Comparison of ENCODE assay signal across 7 cellular contexts in genomic region chr2:70149130-70149686, GRCh38. TPM values are rescaled to one million over a fixed set of nuclear protein-coding genes. Genes with fewer than 3 reads are reported as not detected.
DNase-seq lines count a peak whose midpoint lies in the region; ATAC-seq and TF ChIP-seq lines count a peak whose summit lies in the region.
"Not testable (repeated sequence)": the region's sequence is repeated elsewhere in the genome, so short reads cannot be mapped to it uniquely, and the experiment has no call there.

No MANE protein-coding gene starts in this region.

- H4K20me1 ChIP-seq in DND-41 (ENCODE audit: insufficient read depth, low read length); mammary epithelial cell (ENCODE audit: insufficient read depth, low read length): not testable (repeated sequence)

- H3K9ac ChIP-seq in DND-41 (ENCODE audit: low read depth, low read length); mammary epithelial cell (ENCODE audit: insufficient read depth, low read length): not testable (repeated sequence)

- DNase-seq in DND-41, result peak; percentile 47
- not testable (repeated sequence) for DNase-seq in activated CD8-positive, alpha-beta T cell treated with anti-CD3 and anti-CD28 coated beads, Interleukin-2, amount 10 ng/mL, durations not matched to agents 7 days and 5 days; mammary epithelial cell; natural killer cell
- DNase-seq in spleen, result peak; percentile 16
- DNase-seq in testis, result peak; percentile 68

- H3K4me1 ChIP-seq in DND-41 (ENCODE audit: insufficient read depth, low read length); spleen; testis: not testable (repeated sequence)
- H3K4me1 ChIP-seq in mammary epithelial cell (ENCODE audit: insufficient read depth, low read length), result peaks cover 15% of the 10 kb centered on the region

- POLR2A ChIA-PET in activated CD8-positive, alpha-beta T cell treated with anti-CD3 and anti-CD28 coated beads, Interleukin-2, amount 10 ng/mL, durations not matched to agents 7 days and 5 days (lab: Charles Lee), result not testable (repeated sequence)

- H3K27me3 Mint-ChIP-seq in activated CD8-positive, alpha-beta T cell treated with anti-CD3 and anti-CD28 coated beads, Interleukin-2, amount 10 ng/mL, durations not matched to agents 7 days and 5 days (ENCODE audit: low read depth); activated naive CD8-positive, alpha-beta T cell; natural killer cell (ENCODE audit: low read depth in 2 of 2): not testable (repeated sequence)

- CTCF ChIA-PET in activated CD8-positive, alpha-beta T cell treated with anti-CD3 and anti-CD28 coated beads, Interleukin-2, amount 10 ng/mL, durations not matched to agents 7 days and 5 days (lab: Charles Lee), result interaction anchor here (0.8 to 1.1 kb wide), 2 partner anchors 237 to 424 kb away, joined by 4 to 5 read pairs; no protein-coding TSS in a partner anchor
- CTCF ChIA-PET in mammary epithelial cell (lab: Charles Lee; ENCODE audit: low non-redundant PET), result not testable (repeated sequence)

- WGBS in mammary epithelial cell (ENCODE audit: low coverage, missing lambda C conversion rate), result 93% methylated on average over 16 of the region's 19 CpGs
- WGBS in spleen, 5 donors, result 91 to 96% (median 95%) methylated on average over 19 of the region's 19 CpGs
- whole genome bisulfite sequencing in testis, 2 donors, result 81 to 88% methylated on average over 19 of the region's 19 CpGs

- H3K9me3 Mint-ChIP-seq in activated CD8-positive, alpha-beta T cell treated with anti-CD3 and anti-CD28 coated beads, Interleukin-2, amount 10 ng/mL, durations not matched to agents 7 days and 5 days (ENCODE audit: insufficient read depth); activated naive CD8-positive, alpha-beta T cell (ENCODE audit: low read depth); natural killer cell: not testable (repeated sequence)

- peaks cover 32% of the 10 kb centered on the region for H3K4me1 Mint-ChIP-seq in activated CD8-positive, alpha-beta T cell treated with anti-CD3 and anti-CD28 coated beads, Interleukin-2, amount 10 ng/mL, durations not matched to agents 7 days and 5 days (ENCODE audit: low read depth)
- peaks cover 15% of the 10 kb centered on the region for H3K4me1 Mint-ChIP-seq in activated naive CD8-positive, alpha-beta T cell (ENCODE audit: low read depth)
- not testable (repeated sequence) for H3K4me1 Mint-ChIP-seq in natural killer cell

- not testable (repeated sequence) for H3K79me2 ChIP-seq in DND-41 (ENCODE audit: insufficient read depth, low read length); mammary epithelial cell (ENCODE audit: insufficient read depth, low read length)

- intact Hi-C loops in mammary epithelial cell (cut with micrococcal nuclease) (loop anchor here (10.0 kb wide), 1 partner anchor 324 kb away; the partner anchor contains the start of gene GMCL1), natural killer cell (cut with micrococcal nuclease) (loop anchor here (10.0 kb wide), 1 partner anchor 204 kb away; no protein-coding TSS in a partner anchor), spleen (cut with DNase I; ENCODE audit: low total_unique reads) (loop anchor here (5.0 kb wide), 1 partner anchor 33 kb away; no protein-coding TSS in a partner anchor)
- intact Hi-C loops in testis (cut with DNase I; ENCODE audit: low total_unique reads), result not testable (repeated sequence)

- not testable (repeated sequence) for H3K9me3 ChIP-seq in DND-41 (ENCODE audit: insufficient read depth, low read length, severe bottlenecking); mammary epithelial cell (replicated peaks; ENCODE audit: insufficient read depth, low read length); spleen; testis

- TSS peak; percentile 25 for BruUV-seq in mammary epithelial cell (replicated peaks; lab: Mats Ljungman, UMichigan)

- dilution Hi-C loops in mammary epithelial cell (cut with HindIII; ENCODE audit: low sequenced_read_pairs), result loop anchor here (10.0 kb wide), 2 partner anchors 66 to 204 kb away; no protein-coding TSS in a partner anchor

- H2AFZ ChIP-seq in DND-41 (ENCODE audit: low read depth, low read length); mammary epithelial cell (ENCODE audit: low read depth, low read length): not testable (repeated sequence)

- H3K27me3 ChIP-seq in DND-41 (ENCODE audit: insufficient read depth, low read length, poor library complexity); mammary epithelial cell (ENCODE audit: insufficient read depth, low read length); spleen (replicated peaks in 1 of 7); testis: not testable (repeated sequence)

- not testable (repeated sequence) for H3K4me3 Mint-ChIP-seq in activated CD8-positive, alpha-beta T cell treated with anti-CD3 and anti-CD28 coated beads, Interleukin-2, amount 10 ng/mL, durations not matched to agents 7 days and 5 days
- peak overlapping the region; percentile 1 for H3K4me3 Mint-ChIP-seq in activated naive CD8-positive, alpha-beta T cell
- H3K4me3 Mint-ChIP-seq in natural killer cell, result peak overlapping the region; percentile 9

- peaks cover 30% of the 10 kb centered on the region for H3K36me3 Mint-ChIP-seq in activated CD8-positive, alpha-beta T cell treated with anti-CD3 and anti-CD28 coated beads, Interleukin-2, amount 10 ng/mL, durations not matched to agents 7 days and 5 days (ENCODE audit: low read depth)
- H3K36me3 Mint-ChIP-seq in activated naive CD8-positive, alpha-beta T cell; natural killer cell: not testable (repeated sequence)

- in situ Hi-C loops in mammary epithelial cell (cut with MboI; ENCODE audit: low sequenced_read_pairs in 2 of 2), result loop anchor here in 1 of 2 donors (10.0 kb wide), 1 partner anchor 234 kb away; the partner anchor contains the start of gene MXD1

- not testable (repeated sequence) for TF ChIP-seq CTCF in DND-41 (IDR thresholded peaks at IDR 0.05; ENCODE audit: borderline replicate concordance, extremely low read depth, low read length, poor library complexity, severe bottlenecking); mammary epithelial cell (conservative IDR thresholded peaks at IDR 0.05 in 1 of 2, IDR thresholded peaks at IDR 0.05 in 1 of 2; ENCODE audit: extremely low read depth in 1 of 2, insufficient read depth in 1 of 2, low read depth in 1 of 2, low read length in 2 of 2); natural killer cell (IDR thresholded peaks at IDR 0.05); spleen (IDR thresholded peaks at IDR 0.05 in 8 of 11, conservative IDR thresholded peaks at IDR 0.05 in 3 of 11); testis (IDR thresholded peaks at IDR 0.05)

- H3K27ac ChIP-seq in DND-41 (ENCODE audit: low read length); mammary epithelial cell (ENCODE audit: insufficient read depth, low read depth, low read length); spleen; testis: not testable (repeated sequence)

- H3K4me3 ChIP-seq in DND-41 (ENCODE audit: low read depth in 1 of 2, low read length in 2 of 2); mammary epithelial cell (replicated peaks in 1 of 3; ENCODE audit: insufficient read depth in 1 of 3, low read depth in 2 of 3, low read length in 3 of 3); spleen; testis: not testable (repeated sequence)

- H3K36me3 ChIP-seq in DND-41 (ENCODE audit: insufficient read depth, low read length) (peaks cover 30% of the 10 kb centered on the region), spleen (peaks cover 0 to 45% (median 20%) of the 10 kb centered on the region in 6 donors)
- H3K36me3 ChIP-seq in mammary epithelial cell (ENCODE audit: insufficient read depth, low read length); testis (ENCODE audit: low read depth, missing control alignments): not testable (repeated sequence)

- not testable (repeated sequence) for ATAC-seq in DND-41 (ENCODE audit: insufficient read depth, low read depth); activated CD8-positive, alpha-beta T cell treated with anti-CD3 and anti-CD28 coated beads, Interleukin-2, amount 10 ng/mL, durations not matched to agents 7 days and 5 days; natural killer cell

- peak overlapping the region; percentile 40 for H3K27ac Mint-ChIP-seq in activated CD8-positive, alpha-beta T cell treated with anti-CD3 and anti-CD28 coated beads, Interleukin-2, amount 10 ng/mL, durations not matched to agents 7 days and 5 days
- H3K27ac Mint-ChIP-seq in activated naive CD8-positive, alpha-beta T cell, result not testable (repeated sequence)
- peak overlapping the region in 1 of 2 donors; percentile 21 for H3K27ac Mint-ChIP-seq in natural killer cell

- not testable (repeated sequence) for H3K4me2 ChIP-seq in DND-41 (ENCODE audit: insufficient read depth, low read length); mammary epithelial cell (ENCODE audit: insufficient read depth, low read depth, low read length)

- not testable (repeated sequence) for TF ChIP-seq POLR2A in spleen (IDR thresholded peaks at IDR 0.05); testis (IDR thresholded peaks at IDR 0.05)

RNA-seq across cellular contexts. Expression of gene C2orf42, which starts 41.6 kb away (rescaled TPM):
- 10 to 100 TPM; 23.0 to 29.4 TPM for total RNA-seq in activated CD8-positive, alpha-beta T cell treated with anti-CD3 and anti-CD28 coated beads, Interleukin-2, amount 10 ng/mL, durations not matched to agents 7 days and 5 days
- total RNA-seq in mammary epithelial cell (10 to 100 TPM; 17.3 to 20.2 TPM), natural killer cell (10 to 100 TPM; 22.7 to 31.5 (median 25.7) TPM), spleen (10 to 100 TPM; 11.2 to 24.3 (median 20.3) TPM), testis (10 to 100 TPM; 61.6 to 94.4 TPM)
- polyA plus RNA-seq in mammary epithelial cell (8.5 TPM), spleen (10 to 100 TPM in 1 of 3 donors, 1 to 10 TPM in 2; 6.0 to 13.6 (median 9.7) TPM), testis (ENCODE audit: insufficient read depth, low read depth, low replicate concordance) (175 TPM)
- 6.5 TPM for polyA minus RNA-seq in mammary epithelial cell
